9 cellular contexts compared by ENCODE assay signal in genomic region chr10:70169011-70169410, GRCh38. TPM values are rescaled to one million over a fixed set of nuclear protein-coding genes. Genes with fewer than 3 reads are reported as not detected.
DNase-seq lines count a peak whose midpoint lies in the region; FAIRE-seq and TF ChIP-seq lines count a peak whose summit lies in the region.
"Had no signal": no experiment of that assay in that cellular context is flagged by ENCODE, and none has a peak within 500 bp of the region (broad histone marks: within the 10 kb centered on the region; RNA-seq: fewer than 3 reads in every experiment).

No MANE protein-coding gene starts in this region.

- no peak for TF ChIP-seq CTCF in esophagus squamous epithelium (IDR thresholded peaks at IDR 0.05)
- no peak for TF ChIP-seq CTCF in progenitor cell of endocrine pancreas (IDR thresholded peaks at IDR 0.05; ENCODE audit: unreplicated experiment)

- peak overlapping the region; percentile 91 for H3K9ac ChIP-seq in SK-N-MC (ENCODE audit: insufficient read length)

- TF ChIP-seq POLR2A in esophagus squamous epithelium (IDR thresholded peaks at IDR 0.05) (no peak), H54 (IDR thresholded peaks at IDR 0.05; ENCODE audit: low read depth, low read length) (no peak)

- FAIRE-seq in H54 (lab: Jason Lieb, UNC): no peak

- no peaks in the 10 kb centered on the region for H3K9me3 ChIP-seq in SK-N-MC (ENCODE audit: low read depth, low read length)
- no peaks in the 10 kb centered on the region for H3K9me3 ChIP-seq in esophagus squamous epithelium

- peak overlapping the region; percentile 97 for H3K27ac Mint-ChIP-seq in progenitor cell of endocrine pancreas

- peaks cover 5% of the 10 kb centered on the region for H3K36me3 Mint-ChIP-seq in progenitor cell of endocrine pancreas (ENCODE audit: insufficient read depth)

- 9 to 11% methylated on average over 2 of the region's 2 CpGs for WGBS in esophagus squamous epithelium, 2 donors

- DNase-seq in SK-N-MC (ENCODE audit: low read depth, low spot score): no peak
- DNase-seq in esophagus squamous epithelium (lab: John Stamatoyannopoulos, UW): no peak
- no peak for DNase-seq in progenitor cell of endocrine pancreas (ENCODE audit: low spot score, unreplicated experiment)
- no peak for DNase-seq in H54 (ENCODE audit: insufficient read length, low spot score)
- no peak for DNase-seq in DMS79 (lab: John Stamatoyannopoulos, UW)
- no peak for DNase-seq in cerebellar cortex (ENCODE audit: low spot score)
- no peak for DNase-seq in RKO (ENCODE audit: low spot score)
- DNase-seq: NCI-H524 treated with DMSO at 0.1 percent for 48 hours had no signal

- peak overlapping the region; percentile 94 for H3K4me3 Mint-ChIP-seq in progenitor cell of endocrine pancreas (ENCODE audit: low read depth)

- H3K27me3 ChIP-seq in esophagus squamous epithelium: no peaks in the 10 kb centered on the region

- intact Hi-C loops in esophagus squamous epithelium (cut with DNase I): no loop called here

- H3K4me3 ChIP-seq in GM08714 (ENCODE audit: low read length) (peak overlapping the region; percentile 89), SK-N-MC (peak overlapping the region; percentile 84), esophagus squamous epithelium (peak overlapping the region; percentile 77 to 99 (median 91))

- H3K4me1 ChIP-seq in esophagus squamous epithelium: peaks cover 6 to 68% (median 27%) of the 10 kb centered on the region in 3 donors

- peaks cover 10% of the 10 kb centered on the region for H3K4me1 Mint-ChIP-seq in progenitor cell of endocrine pancreas (ENCODE audit: low read depth)

- H3K27me3 Mint-ChIP-seq in progenitor cell of endocrine pancreas: no peaks in the 10 kb centered on the region

- H3K36me3 ChIP-seq in SK-N-MC (ENCODE audit: insufficient read depth, low read length): peaks cover 11% of the 10 kb centered on the region
- H3K36me3 ChIP-seq in esophagus squamous epithelium: peaks cover 0 to 20% (median 0%) of the 10 kb centered on the region in 3 donors

- H3K27ac ChIP-seq in SK-N-MC: no peak overlapping the region
- peak overlapping the region in 2 of 4 donors; percentile 95 to 99 for H3K27ac ChIP-seq in esophagus squamous epithelium

- peaks cover 3% of the 10 kb centered on the region for H3K9me3 Mint-ChIP-seq in progenitor cell of endocrine pancreas (ENCODE audit: low read depth)

RNA-seq across cellular contexts. Expression of gene SAR1A, which starts 1.3 kb away (rescaled TPM):
- total RNA-seq in esophagus squamous epithelium (10 to 100 TPM; 27.3 to 62.4 (median 45.5) TPM), progenitor cell of endocrine pancreas (93.0 and 94.4 TPM in 2 replicates)

RNA-seq across cellular contexts. Expression of gene TYSND1, which starts 22.5 kb away (rescaled TPM):
- total RNA-seq in esophagus squamous epithelium (10 to 100 TPM; 16.7 to 32.4 (median 21.9) TPM), progenitor cell of endocrine pancreas (12.6 and 15.1 TPM in 2 replicates)

RNA-seq across cellular contexts. Expression of gene AIFM2, which starts 36.4 kb away (rescaled TPM):
- total RNA-seq in esophagus squamous epithelium (10 to 100 TPM in 2 of 4 donors, 1 to 10 TPM in 2; 4.9 to 13.4 (median 9.3) TPM), progenitor cell of endocrine pancreas (10.7 and 10.9 TPM in 2 replicates)
